ENCODE assay signal across 18 cellular contexts in genomic region chr14:77843155-77843554, GRCh38.
"Had no signal": no experiment of that assay in that cellular context is flagged by ENCODE, and none has a peak within 500 bp of the region (broad histone marks: within the 10 kb centered on the region; RNA-seq: fewer than 3 reads in every experiment).

No MANE protein-coding gene starts in this region.

- H3K27ac Mint-ChIP-seq: activated B cell treated with CpG ODN at 0.5 μM for 24 hours; activated CD4-positive, alpha-beta T cell treated with anti-CD3 and anti-CD28 coated beads, Interleukin-2, amount 10 ng/mL, durations not matched to agents 24 days and 14 days; activated naive CD4-positive, alpha-beta T cell treated with anti-CD3 and anti-CD28 coated beads, Interleukin-2, amount 50 U/mL, for 24 hours; progenitor cell of endocrine pancreas; stimulated activated naive CD8-positive, alpha-beta T cell treated with anti-CD3 and anti-CD28 coated beads, Interleukin-15, Interleukin-2, amounts not matched to agents 100 ng/mL and 50 ng/mL, for 24 hours; T-helper 2 cell treated with Interferon-gamma antibody and Interleukin-4, amounts not matched to agents 5 μg/mL and 100 μg/mL, for 36 hours; type B pancreatic cell had no signal

- H3K36me3 ChIP-seq: esophagus squamous epithelium, heart right ventricle, left lung had no signal

- ATAC-seq: effector memory CD8-positive, alpha-beta T cell; heart right ventricle; left lung had no signal

- FAIRE-seq: astrocyte, bronchial epithelial cell had no signal

- H3K36me3 Mint-ChIP-seq: type B pancreatic cell had no signal

- H3K4me1 ChIP-seq: esophagus squamous epithelium, heart right ventricle, left lung had no signal

- H3K4me3 ChIP-seq: esophagus squamous epithelium, heart right ventricle, left lung had no signal

- H3K27me3 ChIP-seq: esophagus squamous epithelium, heart right ventricle, left lung had no signal

- H3K9me3 ChIP-seq: esophagus squamous epithelium, left lung had no signal

- H3K4me1 Mint-ChIP-seq: activated B cell treated with CpG ODN at 0.5 μM for 24 hours had no signal

- DNase-seq: activated B cell treated with CpG ODN at 0.5 μM for 24 hours; activated CD4-positive, alpha-beta T cell treated with anti-CD3 and anti-CD28 coated beads, Interleukin-2, amount 10 ng/mL, durations not matched to agents 24 days and 14 days; activated CD8-positive, alpha-beta memory T cell treated with anti-CD3 and anti-CD28 coated beads, Interleukin-2, amount 50 U/mL, for 48 hours; activated effector memory CD4-positive, alpha-beta T cell treated with Interleukin-2 at 50 U/mL for 16 hours; activated T-cell treated with anti-CD3 and anti-CD28 coated beads, Interleukin-2, amount 50 U/mL, for 48 hours; effector memory CD8-positive, alpha-beta T cell; esophagus squamous epithelium; heart right ventricle; left lung; occipital lobe; stimulated activated CD4-positive, alpha-beta T cell treated with anti-CD3 and anti-CD28 coated beads, Interleukin-2, amount 100 ng/mL, for 24 hours had no signal

- H3K27me3 Mint-ChIP-seq: activated B cell treated with CpG ODN at 0.5 μM for 24 hours; activated CD4-positive, alpha-beta T cell treated with anti-CD3 and anti-CD28 coated beads, Interleukin-2, amount 10 ng/mL, durations not matched to agents 24 days and 14 days; activated naive CD4-positive, alpha-beta T cell treated with anti-CD3 and anti-CD28 coated beads, Interleukin-2, amount 50 U/mL, for 24 hours; effector memory CD8-positive, alpha-beta T cell; progenitor cell of endocrine pancreas; stimulated activated naive CD8-positive, alpha-beta T cell treated with anti-CD3 and anti-CD28 coated beads, Interleukin-15, Interleukin-2, amounts not matched to agents 100 ng/mL and 50 ng/mL, for 24 hours; type B pancreatic cell had no signal

- H3K27ac ChIP-seq: esophagus squamous epithelium, heart right ventricle, left lung had no signal

- H3K4me3 Mint-ChIP-seq: activated B cell treated with CpG ODN at 0.5 μM for 24 hours; activated CD4-positive, alpha-beta T cell treated with anti-CD3 and anti-CD28 coated beads, Interleukin-2, amount 10 ng/mL, durations not matched to agents 24 days and 14 days; activated naive CD4-positive, alpha-beta T cell treated with anti-CD3 and anti-CD28 coated beads, Interleukin-2, amount 50 U/mL, for 24 hours; effector memory CD8-positive, alpha-beta T cell; stimulated activated naive CD8-positive, alpha-beta T cell treated with anti-CD3 and anti-CD28 coated beads, Interleukin-15, Interleukin-2, amounts not matched to agents 100 ng/mL and 50 ng/mL, for 24 hours; T-helper 2 cell treated with Interferon-gamma antibody and Interleukin-4, amounts not matched to agents 5 μg/mL and 100 μg/mL, for 36 hours; type B pancreatic cell had no signal
